ENCODE assay signal across 1 cellular context in the genomic region with DNA sequence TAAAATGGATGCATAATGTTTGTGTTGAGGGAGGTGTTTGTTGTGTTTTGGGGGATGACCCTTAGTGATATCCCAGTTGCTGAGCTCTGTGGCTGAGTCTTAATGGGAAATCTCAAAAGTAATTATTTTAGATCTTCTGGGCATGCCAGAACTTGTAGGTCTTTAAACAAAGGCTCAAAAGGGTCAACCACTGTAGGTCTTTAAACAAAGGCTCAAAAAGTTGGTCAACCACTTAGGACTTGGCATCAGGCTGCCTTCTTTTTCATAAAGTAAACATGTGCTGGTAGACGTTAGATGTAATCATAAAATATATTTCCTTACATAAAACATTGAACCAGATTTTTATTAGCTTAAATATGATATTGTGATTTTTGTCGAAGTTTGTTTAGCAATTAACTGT.
TF ChIP-seq lines count a peak whose summit lies in the region.

No MANE protein-coding gene starts in this region.

TF ChIP-seq in H1, 55 proteins besides CTCF, POLR2A, EP300 and RAD21:
- no peak for TF ChIP-seq ATF3 (IDR thresholded peaks at IDR 0.05; ENCODE audit: insufficient read depth, low read depth, low read length)
- TF ChIP-seq SIN3A (conservative IDR thresholded peaks at IDR 0.05 in 1 of 2, IDR thresholded peaks at IDR 0.05 in 1 of 2; ENCODE audit: low read depth in 1 of 2, low read length in 2 of 2), result no peak
- no peak for TF ChIP-seq ATF2 (IDR thresholded peaks at IDR 0.05; ENCODE audit: low read length)
- no peak for TF ChIP-seq CTBP2 (IDR thresholded peaks at IDR 0.05; ENCODE audit: borderline replicate concordance, insufficient read depth, insufficient read length, low read length)
